ENCODE assay signal across 9 cellular contexts in the genomic region with DNA sequence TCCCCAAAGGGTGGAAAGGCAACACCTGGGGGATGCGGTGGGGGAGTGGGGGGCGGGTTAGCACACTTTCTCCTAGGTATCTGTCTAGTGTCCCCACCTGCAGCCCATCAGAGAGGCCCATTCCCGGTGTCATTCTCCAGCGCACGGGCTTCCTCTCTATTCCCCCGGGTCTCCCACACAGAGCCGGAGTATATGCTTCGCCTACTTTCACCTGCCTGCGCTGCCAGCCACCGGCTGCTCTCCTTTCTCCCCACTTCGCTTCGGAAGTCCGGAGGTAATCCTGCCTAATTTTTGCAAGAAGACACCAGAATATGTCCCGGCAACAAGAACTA. TPM values are rescaled to one million over a fixed set of nuclear protein-coding genes. Genes with fewer than 3 reads are reported as not detected.
A peak's percentile ranks its signal among the peaks of the same experiment; 100 is the strongest.
DNase-seq lines count a peak whose midpoint lies in the region; ATAC-seq and TF ChIP-seq lines count a peak whose summit lies in the region.
"Had no signal": no experiment of that assay in that cellular context is flagged by ENCODE, and none has a peak within 500 bp of the region (broad histone marks: within the 10 kb centered on the region; RNA-seq: fewer than 3 reads in every experiment).

No MANE protein-coding gene starts in this region.

- H3K27me3 ChIP-seq in BJ (ENCODE audit: control insufficient read depth, insufficient read depth, low read length) = peaks cover 1% of the 10 kb centered on the region; the same call in 1 of the 2 replicates

- no peaks in the 10 kb centered on the region for H3K9me3 Mint-ChIP-seq in mesothelial cell of epicardium

- no peaks in the 10 kb centered on the region for H3K36me3 Mint-ChIP-seq in mesothelial cell of epicardium

- ATAC-seq in GM21447 (IDR thresholded peaks at IDR 0.05; ENCODE audit: unreplicated experiment) = peak; percentile 13
- no peak for ATAC-seq in HG03139 (IDR thresholded peaks at IDR 0.05; ENCODE audit: unreplicated experiment)
- ATAC-seq in HG02870 (IDR thresholded peaks at IDR 0.05; ENCODE audit: unreplicated experiment) = no peak

- H3K4me3 Mint-ChIP-seq in mesothelial cell of epicardium = peak overlapping the region; percentile 75

- no peaks in the 10 kb centered on the region for H3K36me3 ChIP-seq in BJ (ENCODE audit: control insufficient read depth, insufficient read depth, low read length)

- intact Hi-C loops in lower leg skin (cut with DNase I; ENCODE audit: low total_unique reads) = no loop called here

- 3 to 7% methylated on average over 14 of the region's 14 CpGs for WGBS in lower leg skin, 2 donors

- POLR2A ChIA-PET in BJ (lab: Charles Lee) = no interaction called here

- no peak for TF ChIP-seq CTCF in BJ (IDR thresholded peaks at IDR 0.05; ENCODE audit: insufficient read depth, low read depth, low read length)
- TF ChIP-seq CTCF in WI38 (IDR thresholded peaks at IDR 0.05; ENCODE audit: low read depth, low read length) = no peak
- no peak for TF ChIP-seq CTCF in mesothelial cell of epicardium (IDR thresholded peaks at IDR 0.05; ENCODE audit: unreplicated experiment)
- no peak for TF ChIP-seq CTCF in lower leg skin (IDR thresholded peaks at IDR 0.05)

- H3K27me3 Mint-ChIP-seq in mesothelial cell of epicardium (ENCODE audit: low read depth) = peaks cover 74% of the 10 kb centered on the region

- H3K27ac Mint-ChIP-seq in mesothelial cell of epicardium = no peak overlapping the region

- TF ChIP-seq POLR2A in lower leg skin (IDR thresholded peaks at IDR 0.05) = no peak

- peak overlapping the region; percentile 61 for H3K4me3 ChIP-seq in BJ (ENCODE audit: low read depth, low read length)
- peak overlapping the region; percentile 62 for H3K4me3 ChIP-seq in WI38 (ENCODE audit: low read depth, low read length)
- H3K4me3 ChIP-seq in lower leg skin (ENCODE audit: low read depth, poor library complexity, severe bottlenecking) = no peak overlapping the region

- no peak for DNase-seq in BJ (ENCODE audit: low read depth)
- no peak for DNase-seq in mesothelial cell of epicardium (ENCODE audit: low spot score in 2 of 2, unreplicated experiment in 2 of 2)
- DNase-seq in lower leg skin (ENCODE audit: low spot score in 2 of 2) = no peak
- no peak for DNase-seq in NCI-H446 (lab: John Stamatoyannopoulos, UW)

- peaks cover 8% of the 10 kb centered on the region for H3K4me1 Mint-ChIP-seq in mesothelial cell of epicardium

- CTCF ChIA-PET in BJ (lab: Yijun Ruan, JAX) = no interaction called here

RNA-seq across cellular contexts. Expression of a gene that starts 0.9 kb away (rescaled TPM):
- polyA plus RNA-seq in BJ (2011; rRNA removed) = 0.93 and 1.1 TPM in 2 replicates
- polyA minus RNA-seq in BJ (2011; rRNA and poly(A)+ RNA removed) = 0.41 and 0.52 TPM in 2 replicates
- total RNA-seq in mesothelial cell of epicardium (1.6 to 2.4 TPM (median 1.9 TPM) in 3 replicates), lower leg skin (not detected)
- total RNA-seq: RPMI7951 had no signal
